In the genomic region with DNA sequence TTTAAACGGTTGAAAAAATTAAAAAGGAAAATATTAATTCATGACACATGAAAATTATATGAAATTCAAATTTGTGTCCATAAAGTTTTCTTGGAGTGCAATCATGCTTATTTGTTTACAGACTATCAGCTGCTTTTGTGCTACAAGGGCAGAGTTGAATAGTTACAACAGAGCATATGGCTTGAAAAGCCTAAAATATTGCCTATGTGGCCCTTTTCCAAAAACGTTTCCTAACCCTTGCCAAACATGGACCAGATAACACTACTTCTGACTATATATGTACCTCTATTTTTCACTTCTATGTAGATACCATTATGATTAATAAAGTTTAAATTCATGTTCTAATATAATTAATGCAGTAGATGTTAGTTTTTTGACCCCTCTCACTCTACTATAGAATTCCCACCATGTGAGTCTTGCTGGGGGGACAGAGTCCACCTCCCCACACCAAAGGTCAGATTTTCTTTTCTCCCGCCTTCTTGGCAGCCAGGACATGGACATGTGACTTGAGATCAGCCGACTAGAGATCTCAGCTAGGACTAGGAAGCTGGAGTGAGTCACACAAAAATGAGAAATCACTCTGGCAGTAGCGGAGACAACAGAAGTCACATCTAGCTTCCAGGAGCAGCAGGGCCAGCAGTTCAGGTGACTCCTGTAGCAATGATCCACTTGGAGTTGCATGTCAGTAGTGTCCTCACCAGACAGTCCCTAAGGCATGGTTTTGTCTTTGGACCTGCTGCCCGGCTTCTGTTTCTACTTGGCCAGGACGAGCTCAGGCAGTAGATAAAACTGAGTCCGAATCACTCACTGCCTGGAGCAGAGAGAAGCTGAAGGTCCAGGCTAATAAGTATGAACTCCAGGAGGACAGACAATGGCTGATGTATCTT, we compare ENCODE assay signal across 9 cellular contexts. TPM values are rescaled to one million over a fixed set of nuclear protein-coding genes. Genes with fewer than 3 reads are reported as not detected.
A peak's percentile ranks its signal among the peaks of the same experiment; 100 is the strongest.
DNase-seq lines count a peak whose midpoint lies in the region; ATAC-seq and TF ChIP-seq lines count a peak whose summit lies in the region.
"Had no signal": no experiment of that assay in that cellular context is flagged by ENCODE, and none has a peak within 500 bp of the region (broad histone marks: within the 10 kb centered on the region; RNA-seq: fewer than 3 reads in every experiment).

No MANE protein-coding gene starts in this region.

- TF ChIP-seq CTCF in C4-2B (conservative IDR thresholded peaks at IDR 0.05) (no peak), foreskin fibroblast (IDR thresholded peaks at IDR 0.05; ENCODE audit: low read depth, low read length) (no peak)

- H3K4me3 ChIP-seq in foreskin fibroblast (ENCODE audit: low read depth in 1 of 2, low read length in 2 of 2) = no peak overlapping the region

- H3K27me3 Mint-ChIP-seq in activated T-helper 2 cell treated with anti-CD3 and anti-CD28 coated beads, Interferon-gamma antibody, Interleukin-2, Interleukin-4, amounts not matched to agents 10 μg/mL and 5 μg/mL and 100 μg/mL, durations not matched to agents 14 hours and 24 hours and 36 hours (ENCODE audit: low read depth) = no peaks in the 10 kb centered on the region

- DNase-seq in RPMI7951 (ENCODE audit: low read depth) (peak; percentile 78), foreskin fibroblast (peak; percentile 80 to 89), pons (ENCODE audit: low spot score) (peak; percentile 76), NOMO-1 treated with DMSO at 0.1 percent for 48 hours (lab: John Stamatoyannopoulos, UW; ENCODE audit: unreplicated experiment) (no peak), COLO668 (lab: John Stamatoyannopoulos, UW; ENCODE audit: unreplicated experiment) (no peak)
- DNase-seq in activated T-helper 2 cell treated with anti-CD3 and anti-CD28 coated beads, Interferon-gamma antibody, Interleukin-2, Interleukin-4, amounts not matched to agents 10 μg/mL and 5 μg/mL and 100 μg/mL, durations not matched to agents 14 hours and 24 hours and 36 hours (ENCODE audit: low spot score) = no peak
- DNase-seq: NCI-H2029 treated with DMSO at 0.1 percent for 48 hours had no signal

- no peak overlapping the region for H3K27ac Mint-ChIP-seq in activated T-helper 2 cell treated with anti-CD3 and anti-CD28 coated beads, Interferon-gamma antibody, Interleukin-2, Interleukin-4, amounts not matched to agents 10 μg/mL and 5 μg/mL and 100 μg/mL, durations not matched to agents 14 hours and 24 hours and 36 hours

- peaks cover 12% of the 10 kb centered on the region for H3K4me1 Mint-ChIP-seq in activated T-helper 2 cell treated with anti-CD3 and anti-CD28 coated beads, Interferon-gamma antibody, Interleukin-2, Interleukin-4, amounts not matched to agents 10 μg/mL and 5 μg/mL and 100 μg/mL, durations not matched to agents 14 hours and 24 hours and 36 hours (ENCODE audit: low read depth)

- H3K27ac ChIP-seq in C4-2B = peak overlapping the region; percentile 22; the same call in 1 of the 2 replicates

- H3K4me3 Mint-ChIP-seq in activated T-helper 2 cell treated with anti-CD3 and anti-CD28 coated beads, Interferon-gamma antibody, Interleukin-2, Interleukin-4, amounts not matched to agents 10 μg/mL and 5 μg/mL and 100 μg/mL, durations not matched to agents 14 hours and 24 hours and 36 hours (ENCODE audit: low read depth) = no peak overlapping the region

- ATAC-seq in GM18502 (IDR thresholded peaks at IDR 0.05; ENCODE audit: poor library complexity, unreplicated experiment) = no peak

- peaks cover 29% of the 10 kb centered on the region for H3K36me3 Mint-ChIP-seq in activated T-helper 2 cell treated with anti-CD3 and anti-CD28 coated beads, Interferon-gamma antibody, Interleukin-2, Interleukin-4, amounts not matched to agents 10 μg/mL and 5 μg/mL and 100 μg/mL, durations not matched to agents 14 hours and 24 hours and 36 hours (ENCODE audit: low read depth)

- no peaks in the 10 kb centered on the region for H3K9me3 Mint-ChIP-seq in activated T-helper 2 cell treated with anti-CD3 and anti-CD28 coated beads, Interferon-gamma antibody, Interleukin-2, Interleukin-4, amounts not matched to agents 10 μg/mL and 5 μg/mL and 100 μg/mL, durations not matched to agents 14 hours and 24 hours and 36 hours

- intact Hi-C loops in activated T-helper 2 cell treated with anti-CD3 and anti-CD28 coated beads, Interferon-gamma antibody, Interleukin-2, Interleukin-4, amounts not matched to agents 10 μg/mL and 5 μg/mL and 100 μg/mL, durations not matched to agents 14 hours and 24 hours and 36 hours (cut with micrococcal nuclease) = no loop called here

RNA-seq across cellular contexts. Expression of gene CIAO2A, which starts 22.4 kb away (rescaled TPM):
- 223 and 280 TPM in 2 replicates for total RNA-seq in RPMI7951 (2014; rRNA removed; shearing (Covaris generic))
- total RNA-seq in activated T-helper 2 cell treated with anti-CD3 and anti-CD28 coated beads, Interferon-gamma antibody, Interleukin-2, Interleukin-4, amounts not matched to agents 10 μg/mL and 5 μg/mL and 100 μg/mL, durations not matched to agents 14 hours and 24 hours and 36 hours = 76.1 and 78.3 TPM in 2 replicates

RNA-seq across cellular contexts. Expression of gene SNX1, which starts 24.6 kb away (rescaled TPM):
- 45.5 and 49.6 TPM in 2 replicates for total RNA-seq in RPMI7951 (2014; rRNA removed; shearing (Covaris generic))
- total RNA-seq in activated T-helper 2 cell treated with anti-CD3 and anti-CD28 coated beads, Interferon-gamma antibody, Interleukin-2, Interleukin-4, amounts not matched to agents 10 μg/mL and 5 μg/mL and 100 μg/mL, durations not matched to agents 14 hours and 24 hours and 36 hours = 116 and 117 TPM in 2 replicates

RNA-seq across cellular contexts. Expression of gene DAPK2, which starts 24.9 kb away (rescaled TPM):
- total RNA-seq in RPMI7951 (2014; rRNA removed; shearing (Covaris generic)) = under 0.01 and 0.49 TPM in 2 replicates
- total RNA-seq in activated T-helper 2 cell treated with anti-CD3 and anti-CD28 coated beads, Interferon-gamma antibody, Interleukin-2, Interleukin-4, amounts not matched to agents 10 μg/mL and 5 μg/mL and 100 μg/mL, durations not matched to agents 14 hours and 24 hours and 36 hours = 1.9 and 2.0 TPM in 2 replicates

Comparison
In these comparisons a context has a peak if more than half of its experiments do, and no peak if none do; other contexts are left out.
1. DNase-seq: peak in RPMI7951 (single experiment), foreskin fibroblast (2 of 2) and pons (single experiment); none in activated T-helper 2 cell treated with anti-CD3 and anti-CD28 coated beads, Interferon-gamma antibody, Interleukin-2, Interleukin-4, amounts not matched to agents 10 μg/mL and 5 μg/mL and 100 μg/mL, durations not matched to agents 14 hours and 24 hours and 36 hours (single experiment), NOMO-1 treated with DMSO at 0.1 percent for 48 hours (single experiment) and COLO668 (single experiment).